8 cellular contexts compared by ENCODE assay signal in the genomic region with DNA sequence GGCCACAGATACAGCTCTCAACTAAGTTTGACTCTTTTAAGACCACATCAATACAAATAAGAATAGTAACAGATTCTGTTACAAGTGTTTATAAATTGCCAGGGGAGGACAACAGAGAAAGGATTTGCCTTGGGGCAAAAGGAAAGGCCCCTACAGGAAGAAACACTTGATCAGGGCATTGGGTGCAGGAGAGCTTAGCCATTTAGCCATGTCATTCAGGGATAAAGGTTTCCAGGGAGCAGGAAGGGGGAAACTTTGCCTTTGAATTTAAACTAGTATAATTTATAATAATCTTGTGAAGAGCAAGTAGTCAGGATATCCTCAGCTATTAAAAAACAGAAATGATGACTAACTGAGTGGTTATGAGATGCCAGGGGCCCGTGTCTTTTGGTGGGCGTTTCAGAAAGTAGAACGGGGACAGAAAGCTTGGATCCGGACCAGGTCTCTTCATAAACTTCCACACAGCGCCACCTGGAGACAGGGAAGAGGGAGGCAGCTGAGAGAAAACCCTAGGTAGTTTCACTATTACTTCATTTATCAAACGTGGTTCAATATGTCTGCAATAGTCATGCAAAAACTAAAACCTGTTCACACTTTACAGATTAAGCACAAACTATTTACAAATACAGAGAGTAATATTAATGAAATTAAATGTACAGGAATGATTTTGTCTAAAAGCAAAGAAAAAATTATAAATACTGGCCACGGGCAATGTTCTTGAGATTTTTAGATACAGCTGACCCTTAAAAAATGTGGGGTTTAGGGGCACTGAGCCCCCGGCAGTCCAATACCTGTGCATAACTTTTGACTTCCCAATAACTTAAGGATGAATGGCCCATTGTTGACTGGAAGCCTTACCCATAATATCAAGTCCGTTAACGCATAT. TPM values are rescaled to one million over a fixed set of nuclear protein-coding genes. Genes with fewer than 3 reads are reported as not detected.
DNase-seq lines count a peak whose midpoint lies in the region; ATAC-seq and TF ChIP-seq lines count a peak whose summit lies in the region.

No MANE protein-coding gene starts in this region.

- H3K4me1 ChIP-seq in SJCRH30 (no peaks in the 10 kb centered on the region), upper lobe of left lung (peaks cover 0 to 8% (median 3%) of the 10 kb centered on the region in 4 donors)

- H3K4me3 ChIP-seq in SJCRH30 (no peak overlapping the region), upper lobe of left lung (peak overlapping the region in 1 of 4 donors; percentile 16)

- H3K36me3 ChIP-seq in SJCRH30 (no peaks in the 10 kb centered on the region), upper lobe of left lung (peaks cover 0 to 6% (median 0%) of the 10 kb centered on the region in 4 donors)

- TF ChIP-seq EP300 in upper lobe of left lung (IDR thresholded peaks at IDR 0.05), result no peak

- no peaks in the 10 kb centered on the region for H3K27me3 ChIP-seq in SJCRH30
- H3K27me3 ChIP-seq in upper lobe of left lung, result no peaks in the 10 kb centered on the region

- H3K9me3 ChIP-seq in SJCRH30 (replicated peaks) (no peaks in the 10 kb centered on the region), upper lobe of left lung (no peaks in the 10 kb centered on the region)

- DNase-seq in DMS153 (lab: John Stamatoyannopoulos, UW), result peak; percentile 19
- peak; percentile 47 to 81 for DNase-seq in SJCRH30
- peak; percentile 88 for DNase-seq in activated effector memory CD4-positive, alpha-beta T cell treated with anti-CD3 and anti-CD28 coated beads, Interleukin-2, amount 50 U/mL, for 16 hours
- peak; percentile 40 for DNase-seq in germinal center (ENCODE audit: low spot score)
- DNase-seq in pons (ENCODE audit: low spot score), result peak; percentile 71
- peak in 1 of 2 donors; percentile 64 for DNase-seq in upper lobe of left lung
- no peak for DNase-seq in cerebellar nuclear complex (lab: John Stamatoyannopoulos, UW)

- no peak for TF ChIP-seq POLR2A in upper lobe of left lung (IDR thresholded peaks at IDR 0.05)

- peak; percentile 49 to 81 for ATAC-seq in upper lobe of left lung (ENCODE audit: low FRiP score in 2 of 2)

- WGBS in upper lobe of left lung, 2 donors, result 28 to 31% methylated on average over 10 of the region's 10 CpGs

- H3K27ac ChIP-seq in SJCRH30 (no peak overlapping the region), upper lobe of left lung (peak overlapping the region in 1 of 4 donors; percentile 17)

- TF ChIP-seq CTCF in LNCAP (IDR thresholded peaks at IDR 0.05) (peak; percentile 85), upper lobe of left lung (IDR thresholded peaks at IDR 0.05) (peak; percentile 54 to 79 (median 70))

RNA-seq across cellular contexts. Expression of a gene that starts 11.0 kb away (rescaled TPM):
- total RNA-seq in SJCRH30 (2014; rRNA removed; shearing (Covaris generic)), result 0.10 TPM in 1 of 2 replicates, not detected in the other
- 1 to 10 TPM in 4 of 6 donors, under 1 TPM in 2; 0.33 to 6.3 (median 1.2) TPM for total RNA-seq in upper lobe of left lung

Comparison
In these comparisons a context has a peak if more than half of its experiments do, and no peak if none do; other contexts are left out.
1. DNase-seq: peak in DMS153 (single experiment), SJCRH30 (2 of 2), activated effector memory CD4-positive, alpha-beta T cell treated with anti-CD3 and anti-CD28 coated beads, Interleukin-2, amount 50 U/mL, for 16 hours (single experiment), germinal center (single experiment) and pons (single experiment); none in cerebellar nuclear complex (0 of 2).